In genomic region chr1:18466676-18467075, GRCh38 we compare ENCODE assay signal across 8 cellular contexts. TPM values are rescaled to one million over a fixed set of nuclear protein-coding genes. Genes with fewer than 3 reads are reported as not detected.
"Had no signal": no experiment of that assay in that cellular context is flagged by ENCODE, and none has a peak within 500 bp of the region (broad histone marks: within the 10 kb centered on the region; RNA-seq: fewer than 3 reads in every experiment).

No MANE protein-coding gene starts in this region.

- H3K4me2 ChIP-seq: GM23338 had no signal

- H3K4me1 Mint-ChIP-seq: IgD-negative memory B cell had no signal

- DNase-seq: HCEC 1CT, KBM-7 had no signal

- H3K27ac Mint-ChIP-seq: GM23338, IgD-negative memory B cell had no signal

- H2AFZ ChIP-seq: GM23338 had no signal

- H3K36me3 Mint-ChIP-seq: IgD-negative memory B cell had no signal

- ATAC-seq: GM23338, HepG2 had no signal

- H3K4me3 Mint-ChIP-seq: GM23338, IgD-negative memory B cell had no signal

- H3K9me3 Mint-ChIP-seq: GM23338 had no signal

- FAIRE-seq: H1, H54, HepG2 had no signal

- H3K4me3 ChIP-seq: GM23338 had no signal

- H3K27ac ChIP-seq: HL-60 had no signal

RNA-seq across cellular contexts. Expression of gene KLHDC7A, which starts 14.1 kb away (rescaled TPM):
- polyA plus RNA-seq: IgD-negative memory B cell had no signal
